In the genomic region with DNA sequence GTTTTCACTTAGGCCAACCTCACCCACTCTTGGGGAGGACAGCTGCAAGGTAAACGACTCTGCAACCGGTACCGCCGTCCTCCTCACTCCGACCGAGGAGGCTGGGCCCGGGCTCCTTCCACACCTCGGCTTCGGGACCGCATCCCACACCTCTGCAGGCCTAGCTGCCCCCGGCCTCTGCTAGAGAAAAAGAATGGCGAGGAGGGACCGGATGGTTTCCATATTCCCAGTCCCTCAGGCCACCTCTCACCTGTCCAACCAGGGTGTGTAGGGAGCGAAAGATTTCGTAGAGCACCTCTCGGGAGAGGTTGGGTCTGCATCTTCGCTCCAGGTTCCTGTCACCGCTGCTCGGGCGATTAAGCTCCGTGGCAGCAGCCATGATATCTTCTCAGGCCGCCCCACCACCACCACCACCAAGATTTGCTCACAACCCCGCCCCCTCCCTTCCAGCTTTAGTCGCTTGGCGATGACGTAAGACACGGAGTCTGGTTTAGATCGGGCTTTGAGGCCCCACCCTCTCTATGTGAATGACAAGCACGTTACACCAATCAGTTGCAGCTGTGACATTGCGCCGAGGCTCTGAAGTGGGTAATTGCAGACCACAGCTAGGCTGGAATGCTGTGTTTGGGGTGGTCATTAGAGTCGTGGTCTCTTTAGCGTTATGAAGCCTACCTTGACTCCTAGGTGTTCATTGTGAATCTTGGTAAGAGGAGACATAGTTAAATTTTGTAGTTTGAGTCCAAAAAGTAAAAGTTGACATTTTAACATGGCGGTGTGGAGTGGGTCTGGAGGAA, we compare ENCODE assay signal across 8 cellular contexts. TPM values are rescaled to one million over a fixed set of nuclear protein-coding genes. Genes with fewer than 3 reads are reported as not detected.
DNase-seq lines count a peak whose midpoint lies in the region; ATAC-seq and TF ChIP-seq lines count a peak whose summit lies in the region.

A gene with protein sequence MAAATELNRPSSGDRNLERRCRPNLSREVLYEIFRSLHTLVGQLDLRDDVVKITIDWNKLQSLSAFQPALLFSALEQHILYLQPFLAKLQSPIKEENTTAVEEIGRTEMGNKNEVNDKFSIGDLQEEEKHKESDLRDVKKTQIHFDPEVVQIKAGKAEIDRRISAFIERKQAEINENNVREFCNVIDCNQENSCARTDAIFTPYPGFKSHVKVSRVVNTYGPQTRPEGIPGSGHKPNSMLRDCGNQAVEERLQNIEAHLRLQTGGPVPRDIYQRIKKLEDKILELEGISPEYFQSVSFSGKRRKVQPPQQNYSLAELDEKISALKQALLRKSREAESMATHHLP (minus strand): TSS at position 428 of the 794 bp plus-strand sequence. CDS start 49 bp downstream, at position 379.

- H3K4me3 ChIP-seq in colonic mucosa, result peak within 1 kb of the TSS; percentile 75

- H3K36me3 ChIP-seq in colonic mucosa, result no peaks in the 10 kb centered on the region

- TF ChIP-seq CTCF in colonic mucosa (IDR thresholded peaks at IDR 0.05), result no peak

- no peaks in the 10 kb centered on the region for H3K4me1 ChIP-seq in colonic mucosa

- peak within 1 kb of the TSS; percentile 78 to 96 for H3K9ac ChIP-seq in colonic mucosa (ENCODE audit: low read depth in 2 of 2, low read length in 2 of 2)

- ATAC-seq in HG03460 (IDR thresholded peaks at IDR 0.05; ENCODE audit: unreplicated experiment), result peak; percentile 99
- peak; percentile 98 for ATAC-seq in left colon

- no peaks in the 10 kb centered on the region for H3K27me3 ChIP-seq in colonic mucosa

- DNase-seq in Ammon's horn (ENCODE audit: low spot score) (peak; percentile 98), GM19240 (ENCODE audit: insufficient read length, low spot score) (peak; percentile 74), NCI-H526 (lab: John Stamatoyannopoulos, UW) (peak; percentile 96 to 98), colonic mucosa (peak; percentile 96), left colon (peak; percentile 93 to 94)
- DNase-seq in activated CD4-positive, alpha-beta T cell treated with anti-CD3 and anti-CD28 coated beads for 48 hours, result peak; percentile 93
- peak; percentile 92 for DNase-seq in stimulated activated CD4-positive, alpha-beta T cell treated with anti-CD3 and anti-CD28 coated beads, Interleukin-1b, Interleukin-23, amount 100 ng/mL, for 48 hours

- peak within 1 kb of the TSS; percentile 80 for H3K27ac ChIP-seq in colonic mucosa

- no peaks in the 10 kb centered on the region for H3K9me3 ChIP-seq in colonic mucosa

- intact Hi-C loops in colonic mucosa (cut with DNase I) (no loop called here), left colon (cut with DNase I, micrococcal nuclease) (no loop called here)

RNA-seq across cellular contexts. Expression of the gene that starts here (rescaled TPM):
- total RNA-seq in colonic mucosa (10 to 100 TPM; 18.7 to 35.4 TPM), left colon (10 to 100 TPM; 14.4 to 21.2 TPM)

Comparison
In these comparisons a context has a peak if more than half of its experiments do, and no peak if none do; other contexts are left out.
1. Peak in every context shown above with its lines: DNase-seq, ATAC-seq, H3K4me3 ChIP-seq and H3K27ac ChIP-seq.